In genomic region chr11:33094157-33094556, GRCh38 we compare ENCODE assay signal across 11 cellular contexts.
"Had no signal": no experiment of that assay in that cellular context is flagged by ENCODE, and none has a peak within 500 bp of the region (broad histone marks: within the 10 kb centered on the region; RNA-seq: fewer than 3 reads in every experiment).

No MANE protein-coding gene starts in this region.

- H3K27ac ChIP-seq: GM23248 had no signal

- H3K4me1 ChIP-seq: HAP-1 had no signal

- DNase-seq: GM23248, GOT3, H7, H9, HCEC 1CT, HFFc6 had no signal

- ATAC-seq: GM23338, HCT116 had no signal

- FAIRE-seq: H1, H54 had no signal

- H3K9me3 ChIP-seq: HAP-1 had no signal

- H3K4me2 ChIP-seq: GM23338 had no signal

- H3K4me3 ChIP-seq: GM23248, GM23338, HAP-1 had no signal

- H3K9ac ChIP-seq: GM23248 had no signal

- H2AFZ ChIP-seq: GM23248, GM23338 had no signal
